In the genomic region with DNA sequence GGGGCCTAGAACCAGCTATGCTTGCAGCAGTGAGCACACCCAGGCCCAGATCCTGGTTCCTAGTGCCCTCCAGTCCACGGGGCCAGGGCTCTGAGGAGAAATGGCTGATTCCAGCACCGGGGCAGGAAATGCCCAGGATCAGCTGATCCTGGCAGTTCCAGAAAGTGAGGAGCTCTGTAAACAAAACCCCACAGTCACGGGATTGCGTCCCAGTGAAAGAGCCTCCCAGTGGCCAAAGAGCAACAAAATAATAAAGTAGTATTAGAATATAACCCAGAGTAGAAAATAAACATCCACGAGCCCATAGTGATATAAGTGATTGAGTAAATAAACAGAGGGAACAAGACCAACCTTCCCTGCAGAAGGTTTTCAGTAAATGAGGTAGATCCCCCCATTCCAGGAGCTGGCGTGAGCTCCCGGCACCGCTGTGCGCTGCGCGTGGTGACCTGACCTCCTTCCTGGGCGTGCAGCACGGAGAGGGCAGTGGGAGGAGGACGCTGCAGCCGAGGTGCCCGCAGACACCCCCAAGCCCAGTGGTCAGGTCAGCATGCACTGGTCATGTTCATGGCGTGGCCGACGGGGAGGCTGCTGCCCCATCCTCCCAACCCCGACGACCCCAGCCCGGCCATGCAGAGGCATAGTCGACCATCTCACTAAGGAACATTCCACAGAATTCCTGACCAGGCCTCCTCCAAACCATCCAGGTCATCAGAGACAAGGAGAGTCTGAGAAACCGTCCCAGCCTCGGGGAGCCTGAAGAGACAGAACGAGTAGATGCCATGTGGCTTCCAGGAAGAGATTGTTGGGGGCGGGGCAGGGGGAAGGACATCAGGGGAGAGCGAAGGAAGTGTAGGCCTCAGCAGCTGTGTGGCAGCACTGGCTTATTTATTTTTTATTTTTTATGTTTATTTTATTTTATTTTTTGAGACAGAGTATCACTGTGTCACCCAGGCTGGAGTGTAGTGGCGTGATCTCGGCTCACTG, we compare ENCODE assay signal across 8 cellular contexts. TPM values are rescaled to one million over a fixed set of nuclear protein-coding genes. Genes with fewer than 3 reads are reported as not detected.
DNase-seq lines count a peak whose midpoint lies in the region; ATAC-seq lines count a peak whose summit lies in the region.

No MANE protein-coding gene starts in this region.

- intact Hi-C loops in left cardiac atrium (cut with DNase I): no loop called here

- DNase-seq in EL (peak; percentile 70), amniotic stem cell (lab: John Stamatoyannopoulos, UW) (peak; percentile 6), left cardiac atrium (peak; percentile 75), pulmonary artery endothelial cell (ENCODE audit: low read depth, low spot score) (peak; percentile 64), SW480 (ENCODE audit: low spot score) (no peak), NCI-H2171 treated with DMSO at 0.1 percent for 48 hours (lab: John Stamatoyannopoulos, UW) (no peak)

- ATAC-seq in left cardiac atrium: peak; percentile 73 to 89
- ATAC-seq in GM21390 (IDR thresholded peaks at IDR 0.05; ENCODE audit: unreplicated experiment): no peak
- ATAC-seq in GM19463 (IDR thresholded peaks at IDR 0.05; ENCODE audit: unreplicated experiment): no peak

RNA-seq across cellular contexts. Expression of gene PTDSS2, which starts 19.9 kb away (rescaled TPM):
- total RNA-seq in left cardiac atrium (10 to 100 TPM; 21.5 to 26.5 TPM), pulmonary artery endothelial cell (32.1 and 39.7 TPM in 2 replicates)

RNA-seq across cellular contexts. Expression of gene ANO9, which starts 28.2 kb away (rescaled TPM):
- total RNA-seq in left cardiac atrium (1 to 10 TPM in 1 of 2 donors, under 1 TPM in 1; 0.55 to 1.6 TPM), pulmonary artery endothelial cell (0.07 TPM in 1 of 2 replicates, not detected in the other)

RNA-seq across cellular contexts. Expression of gene RNH1, which starts 37.1 kb away (rescaled TPM):
- total RNA-seq in left cardiac atrium (100 to 1,000 TPM; 153 to 159 TPM), pulmonary artery endothelial cell (288 and 306 TPM in 2 replicates)

RNA-seq across cellular contexts. Expression of gene SIGIRR, which starts 55.2 kb away (rescaled TPM):
- total RNA-seq in left cardiac atrium (10 to 100 TPM; 35.4 to 36.7 TPM), pulmonary artery endothelial cell (27.6 and 39.6 TPM in 2 replicates)

Comparison
In these comparisons a context has a peak if more than half of its experiments do, and no peak if none do; other contexts are left out.
1. DNase-seq: peak in EL (single experiment), amniotic stem cell (single experiment), left cardiac atrium (single experiment) and pulmonary artery endothelial cell (single experiment); none in SW480 (single experiment) and NCI-H2171 treated with DMSO at 0.1 percent for 48 hours (single experiment).
2. ATAC-seq: peak in left cardiac atrium (2 of 2); none in GM21390 (single experiment) and GM19463 (single experiment).